11 cellular contexts compared by ENCODE assay signal in the genomic region with DNA sequence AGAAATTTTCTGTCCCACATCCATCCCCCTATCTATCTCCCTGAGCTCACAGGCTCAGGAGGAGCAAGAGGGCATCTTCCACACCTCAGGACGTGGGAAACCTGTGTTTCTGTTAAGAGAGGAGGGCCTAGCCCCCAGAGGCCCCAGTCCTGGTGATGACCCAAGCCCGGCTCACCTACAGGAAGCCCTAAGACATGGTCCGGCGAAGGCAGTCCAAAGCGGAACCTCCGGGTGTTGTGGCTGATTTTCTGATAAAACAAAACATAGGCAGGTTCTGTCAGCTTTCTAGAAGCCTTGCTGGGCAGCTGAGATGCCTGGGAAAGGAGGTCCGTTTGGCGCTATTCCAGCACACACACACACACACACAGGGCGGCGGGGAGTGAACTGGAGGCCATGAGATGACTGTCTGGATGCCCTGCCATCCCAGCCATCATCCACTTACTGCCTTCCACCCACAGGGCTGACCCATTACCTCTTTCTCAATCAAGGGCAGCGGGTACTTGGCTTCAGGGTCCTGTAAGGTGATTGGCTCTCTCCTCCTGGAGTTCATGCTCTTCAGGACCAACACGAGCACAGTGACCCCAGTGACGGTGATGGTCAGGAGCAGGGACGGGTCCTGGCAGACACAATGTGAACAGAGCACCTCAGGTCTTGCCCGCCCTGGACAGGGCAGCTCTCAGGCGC. TPM values are rescaled to one million over a fixed set of nuclear protein-coding genes. Genes with fewer than 3 reads are reported as not detected.
A peak's percentile ranks its signal among the peaks of the same experiment; 100 is the strongest.
DNase-seq lines count a peak whose midpoint lies in the region; ATAC-seq, FAIRE-seq and TF ChIP-seq lines count a peak whose summit lies in the region.
"Had no signal": no experiment of that assay in that cellular context is flagged by ENCODE, and none has a peak within 500 bp of the region (broad histone marks: within the 10 kb centered on the region; RNA-seq: fewer than 3 reads in every experiment).

No MANE protein-coding gene starts in this region.

- FAIRE-seq in GM12878 (lab: Jason Lieb, UNC) (no peak), kidney (lab: Jason Lieb, UNC) (no peak)
- FAIRE-seq: G401.6 had no signal

- no TSS peak for BruUV-seq in Calu3 (replicated peaks; lab: Mats Ljungman, UMichigan)
- TSS peak; percentile 59 for BruUV-seq in GM12878 (replicated peaks; lab: Mats Ljungman, UMichigan)

- H3K36me3 Mint-ChIP-seq in Calu3 (ENCODE audit: insufficient read depth, unreplicated experiment) (peaks cover 26% of the 10 kb centered on the region), neural progenitor cell (no peaks in the 10 kb centered on the region)
- H3K36me3 Mint-ChIP-seq: activated CD4-positive, alpha-beta memory T cell treated with anti-CD3 and anti-CD28 coated beads for 36 hours had no signal

- in situ Hi-C loops in GM12878 (cut with MboI), result no loop called here

- peak overlapping the region; percentile 70 for H3K9ac ChIP-seq in GM12878 (ENCODE audit: control insufficient read depth, insufficient read depth, low read length)
- no peak overlapping the region for H3K9ac ChIP-seq in neural progenitor cell
- no peak overlapping the region for H3K9ac ChIP-seq in kidney (ENCODE audit: low read length in 2 of 2)

- no peak for TF ChIP-seq CTCF in Calu3 (IDR thresholded peaks at IDR 0.05; ENCODE audit: unreplicated experiment)
- TF ChIP-seq CTCF in GM12878 (IDR thresholded peaks at IDR 0.05 in 2 of 3, conservative IDR thresholded peaks at IDR 0.05 in 1 of 3; ENCODE audit: control insufficient read depth in 2 of 3, extremely low read depth in 1 of 3, insufficient read depth in 1 of 3, low read depth in 3 of 3, low read length in 3 of 3), result no peak
- no peak for TF ChIP-seq CTCF in neural progenitor cell (IDR thresholded peaks at IDR 0.05)
- no peak for TF ChIP-seq CTCF in kidney (IDR thresholded peaks at IDR 0.05; ENCODE audit: borderline replicate concordance, extremely low read depth, insufficient read depth)

- WGBS in GM12878 (ENCODE audit: insufficient coverage, insufficient replicate concordance, low lambda C conversion rate, missing lambda C conversion rate), result 66% methylated on average over 15 of the region's 16 CpGs

- H3K4me3 Mint-ChIP-seq in Calu3 (ENCODE audit: low read depth, unreplicated experiment) (peak overlapping the region; percentile 81), neural progenitor cell (peak overlapping the region; percentile 43)

- H3K36me3 ChIP-seq in GM12878 (ENCODE audit: control insufficient read depth in 2 of 2, insufficient read depth in 2 of 2, low read length in 1 of 2) (peaks cover 0 to 6% of the 10 kb centered on the region in 2 experiments; a peak in 1 of 4 replicates), neural progenitor cell (no peaks in the 10 kb centered on the region), kidney (ENCODE audit: control insufficient read depth in 1 of 2, insufficient read depth in 2 of 2, low read length in 2 of 2) (no peaks in the 10 kb centered on the region)

- intact Hi-C loops in Calu3 (cut with micrococcal nuclease; ENCODE audit: unreplicated experiment) (loop anchor here (10.0 kb wide), 1 partner anchor 422 kb away; no protein-coding TSS in a partner anchor), GM12878 (cut with micrococcal nuclease; ENCODE audit: unreplicated experiment) (loop anchor here (2.0 kb wide), 1 partner anchor 160 kb away; a partner anchor contains a TSS), kidney (cut with DNase I) (no loop called here)

- peaks cover 2% of the 10 kb centered on the region for H3K79me2 ChIP-seq in GM12878 (ENCODE audit: control insufficient read depth, insufficient read depth, low read length)
- H3K79me2 ChIP-seq in neural progenitor cell (ENCODE audit: low read depth), result peaks cover 6% of the 10 kb centered on the region

- CTCF ChIA-PET in Calu3 (lab: Charles Lee), result interaction anchor here (0.8 to 1.8 kb wide), 4 partner anchors 15 to 101 kb away, joined by 3 to 9 read pairs (median 4); no protein-coding TSS in a partner anchor
- CTCF ChIA-PET in GM12878 (lab: Yijun Ruan, JAX), result interaction anchor here (0.6 to 3.0 kb wide), 6 partner anchors 15 to 356 kb away, joined by 3 to 11 read pairs (median 3); a partner anchor contains a TSS

- peak overlapping the region; percentile 70 for H3K27ac ChIP-seq in GM12878 (ENCODE audit: control insufficient read depth, insufficient read depth)
- no peak overlapping the region for H3K27ac ChIP-seq in neural progenitor cell
- no peak overlapping the region for H3K27ac ChIP-seq in kidney (ENCODE audit: low read depth in 2 of 2, low read length in 2 of 2)

- TF ChIP-seq POLR2A in GM12878 (IDR thresholded peaks at IDR 0.05; ENCODE audit: low read depth, low read length), result no peak

- H3K4me1 ChIP-seq in GM12878 (ENCODE audit: control insufficient read depth, insufficient read depth, low read length) (peaks cover 40% of the 10 kb centered on the region), neural progenitor cell (peaks cover 27% of the 10 kb centered on the region), kidney (ENCODE audit: control insufficient read depth in 1 of 2, insufficient read depth in 1 of 2, low read depth in 1 of 2, low read length in 2 of 2) (peaks cover 4 to 12% of the 10 kb centered on the region in 2 donors)

- H3K27me3 Mint-ChIP-seq in Calu3 (ENCODE audit: unreplicated experiment) (no peaks in the 10 kb centered on the region), neural progenitor cell (ENCODE audit: insufficient read depth, low read depth) (peaks cover 13% of the 10 kb centered on the region)

- peaks cover 63% of the 10 kb centered on the region for H3K4me1 Mint-ChIP-seq in Calu3 (ENCODE audit: low read depth, unreplicated experiment)
- peaks cover 16% of the 10 kb centered on the region for H3K4me1 Mint-ChIP-seq in neural progenitor cell

- DNase-seq in Calu3 (no peak), GM12878 (ENCODE audit: low read depth, low spot score) (no peak), neural progenitor cell (ENCODE audit: low spot score) (no peak), kidney (no peak), OCI-M1 (lab: John Stamatoyannopoulos, UW) (no peak), GM19240 (ENCODE audit: insufficient read length, low spot score) (no peak)

- H3K9me3 ChIP-seq in GM12878 (replicated peaks; ENCODE audit: control insufficient read depth, insufficient read depth, low read length) (peaks cover 10% of the 10 kb centered on the region), neural progenitor cell (ENCODE audit: low read depth) (no peaks in the 10 kb centered on the region), kidney (ENCODE audit: control insufficient read depth in 1 of 2, low read length in 2 of 2) (no peaks in the 10 kb centered on the region)

- H3K9me3 Mint-ChIP-seq in Calu3 (ENCODE audit: low read depth, unreplicated experiment), result no peaks in the 10 kb centered on the region
- peaks cover 5% of the 10 kb centered on the region for H3K9me3 Mint-ChIP-seq in neural progenitor cell

- H3K27me3 ChIP-seq in GM12878 (replicated peaks in 1 of 2; ENCODE audit: control insufficient read depth in 2 of 2, insufficient read depth in 2 of 2, low read length in 1 of 2) (no peaks in the 10 kb centered on the region), neural progenitor cell (peaks cover 10% of the 10 kb centered on the region)

- ATAC-seq in GM21717 (IDR thresholded peaks at IDR 0.05; ENCODE audit: unreplicated experiment), result peak; percentile 19
- ATAC-seq in GM12878, result peak; percentile 31
- ATAC-seq in GM21390 (IDR thresholded peaks at IDR 0.05; ENCODE audit: unreplicated experiment), result no peak

- SMC1A ChIA-PET in GM12878 (lab: Charles Lee; ENCODE audit: uncharacterized antibody, unreplicated experiment), result interaction anchor here (0.8 to 2.7 kb wide), 7 partner anchors 20 to 231 kb away, joined by 3 to 9 read pairs (median 3); no protein-coding TSS in a partner anchor

- H3K4me3 ChIP-seq in GM12878, result peak overlapping the region; percentile 70; the same call in 1 of the 2 replicates
- no peak overlapping the region for H3K4me3 ChIP-seq in neural progenitor cell
- peak overlapping the region in 1 of 2 donors; percentile 55 for H3K4me3 ChIP-seq in kidney (ENCODE audit: low read length in 2 of 2)

- TF ChIP-seq RAD21 in GM12878 (IDR thresholded peaks at IDR 0.05; ENCODE audit: insufficient read depth, low read depth, low read length), result no peak

- RAD21 ChIA-PET in GM12878 (lab: Charles Lee; ENCODE audit: unreplicated experiment), result interaction anchor here (1.1 to 1.5 kb wide), 2 partner anchors 15 to 152 kb away, joined by 3 to 4 read pairs; no protein-coding TSS in a partner anchor

- H3K4me2 ChIP-seq in GM12878 (ENCODE audit: control insufficient read depth, insufficient read depth), result peak overlapping the region; percentile 96
- peak overlapping the region; percentile 85 for H3K4me2 ChIP-seq in neural progenitor cell

- H2AFZ ChIP-seq in GM12878 (ENCODE audit: control insufficient read depth, low read depth, low read length) (peak overlapping the region; percentile 72; the same call in 1 of the 2 replicates), neural progenitor cell (replicated peaks) (no peak overlapping the region)

- H4K20me1 ChIP-seq in GM12878 (ENCODE audit: control insufficient read depth, insufficient read depth), result no peaks in the 10 kb centered on the region
- no peaks in the 10 kb centered on the region for H4K20me1 ChIP-seq in neural progenitor cell (ENCODE audit: low read depth)

- peak overlapping the region; percentile 71 for H3K27ac Mint-ChIP-seq in Calu3 (ENCODE audit: unreplicated experiment)
- H3K27ac Mint-ChIP-seq in neural progenitor cell, result no peak overlapping the region
- H3K27ac Mint-ChIP-seq: activated CD4-positive, alpha-beta memory T cell treated with anti-CD3 and anti-CD28 coated beads for 36 hours had no signal

- POLR2A ChIA-PET in GM12878 (lab: Charles Lee), result no interaction called here

- peaks cover 10% of the 10 kb centered on the region for H3F3A ChIP-seq in neural progenitor cell (ENCODE audit: low read depth)

- TF ChIP-seq EP300 in GM12878 (IDR thresholded peaks at IDR 0.05; ENCODE audit: borderline replicate concordance in 1 of 2, control insufficient read depth in 1 of 2, low read depth in 2 of 2, low read length in 2 of 2), result no peak

RNA-seq across cellular contexts. Expression of a gene that starts 0.9 kb away (rescaled TPM):
- 15.3 and 23.0 TPM in 2 replicates for total RNA-seq in Calu3 (2022)
- total RNA-seq in GM12878 (2013; cell fraction: nucleolus; rRNA removed), result 37.8 and 40.2 TPM in 2 replicates
- 64.5 and 66.5 TPM in 2 replicates for total RNA-seq in GM12878 (2014; rRNA removed)
- 74.4 and 77.8 TPM in 2 replicates for total RNA-seq in GM12878 (2014; rRNA removed; fragmentation: Illumina TruSeq; extraction: Trizol)
- 46.6 and 56.8 TPM in 2 replicates for total RNA-seq in GM12878 (2021)
- 33.5 TPM for polyA plus RNA-seq in GM12878 (2011; ENCODE audit: low read depth)
- polyA plus RNA-seq in GM12878 (2011; rRNA removed), result 15.1 and 21.0 TPM in 2 replicates
- 17.3 and 20.0 TPM in 2 replicates for polyA plus RNA-seq in GM12878 (2011; cell fraction: cytosol; rRNA removed)
- 18.9 and 33.9 TPM in 2 replicates for polyA plus RNA-seq in GM12878 (2011; cell fraction: nucleus; rRNA removed)
- polyA plus RNA-seq in GM12878 (2012), result 35.1 and 37.5 TPM in 2 replicates
- 97.8 and 106 TPM in 2 replicates for polyA plus RNA-seq in GM12878 (2014; fragmentation: Illumina TruSeq; extraction: Trizol)
- polyA plus RNA-seq in GM12878 (2014; fragmentation: Nextera tagmentation; extraction: Ambion mirVana), result 100 to 1,000 TPM in 1 of 2 experiments, 10 to 100 TPM in 1; 83.1 to 111 TPM
- polyA plus RNA-seq in GM12878 (2014; rRNA removed), result 74.8 and 77.2 TPM in 2 replicates
- polyA plus RNA-seq in GM12878 (2016; fragmentation: Nextera tagmentation; extraction: Ambion mirVana), result 10 to 100 TPM; 49.3 to 51.0 TPM
- polyA minus RNA-seq in GM12878 (2011; rRNA and poly(A)+ RNA removed), result 14.6 and 20.0 TPM in 2 replicates
- polyA minus RNA-seq in GM12878 (2011; cell fraction: cytosol; rRNA and poly(A)+ RNA removed), result 2.9 and 3.4 TPM in 2 replicates
- polyA minus RNA-seq in GM12878 (2011; cell fraction: nucleus; rRNA and poly(A)+ RNA removed), result 5.6 and 7.8 TPM in 2 replicates
- total RNA-seq in neural progenitor cell (ENCODE audit: low replicate concordance), result 24.6 and 37.1 TPM in 2 replicates
- 8.7 TPM for total RNA-seq in kidney
- 8.2 TPM for polyA plus RNA-seq in kidney (ENCODE audit: insufficient read depth, low read depth, low replicate concordance)

RNA-seq across cellular contexts. Expression of a gene that starts 33.9 kb away (rescaled TPM):
- total RNA-seq in Calu3 (2022), result not detected in 2 replicates
- total RNA-seq in GM12878 (2013; cell fraction: nucleolus; rRNA removed), result not detected in 2 replicates
- not detected in 2 replicates for total RNA-seq in GM12878 (2014; rRNA removed)
- total RNA-seq in GM12878 (2014; rRNA removed; fragmentation: Illumina TruSeq; extraction: Trizol), result not detected in 2 replicates
- not detected in 2 replicates for total RNA-seq in GM12878 (2021)
- not detected for polyA plus RNA-seq in GM12878 (2011; ENCODE audit: low read depth)
- not detected in 2 replicates for polyA plus RNA-seq in GM12878 (2011; rRNA removed)
- not detected in 2 replicates for polyA plus RNA-seq in GM12878 (2011; cell fraction: cytosol; rRNA removed)
- polyA plus RNA-seq in GM12878 (2011; cell fraction: nucleus; rRNA removed), result not detected in 2 replicates
- polyA plus RNA-seq in GM12878 (2012), result not detected in 2 replicates
- polyA plus RNA-seq in GM12878 (2014; fragmentation: Illumina TruSeq; extraction: Trizol), result not detected in 2 replicates
- not detected for polyA plus RNA-seq in GM12878 (2014; fragmentation: Nextera tagmentation; extraction: Ambion mirVana)
- polyA plus RNA-seq in GM12878 (2014; rRNA removed), result not detected in 2 replicates
- not detected for polyA plus RNA-seq in GM12878 (2016; fragmentation: Nextera tagmentation; extraction: Ambion mirVana)
- polyA minus RNA-seq in GM12878 (2011; rRNA and poly(A)+ RNA removed), result not detected in 2 replicates
- polyA minus RNA-seq in GM12878 (2011; cell fraction: cytosol; rRNA and poly(A)+ RNA removed), result not detected in 2 replicates
- polyA minus RNA-seq in GM12878 (2011; cell fraction: nucleus; rRNA and poly(A)+ RNA removed), result not detected in 2 replicates
- not detected in 2 replicates for total RNA-seq in neural progenitor cell (ENCODE audit: low replicate concordance)
- 2.5 TPM for total RNA-seq in kidney
- 2.3 TPM for polyA plus RNA-seq in kidney (ENCODE audit: insufficient read depth, low read depth, low replicate concordance)
- total RNA-seq: activated CD4-positive, alpha-beta memory T cell treated with anti-CD3 and anti-CD28 coated beads for 36 hours; epithelial cell of proximal tubule had no signal
